Comparison of ENCODE assay signal across 23 cellular contexts in genomic region chr13:101384929-101385328, GRCh38. TPM values are rescaled to one million over a fixed set of nuclear protein-coding genes. Genes with fewer than 3 reads are reported as not detected.
"Had no signal": no experiment of that assay in that cellular context is flagged by ENCODE, and none has a peak within 500 bp of the region (broad histone marks: within the 10 kb centered on the region; RNA-seq: fewer than 3 reads in every experiment).

No MANE protein-coding gene starts in this region.

- H3K9me3 Mint-ChIP-seq: mesothelial cell of epicardium; T-helper 2 cell treated with Interferon-gamma antibody and Interleukin-4, amounts not matched to agents 5 μg/mL and 100 μg/mL, for 36 hours had no signal

- H3K27ac ChIP-seq: colonic mucosa, esophagus muscularis mucosa, gastrocnemius medialis, left ventricle myocardium inferior, ovary, prostate gland, upper lobe of left lung, WERI-Rb-1 had no signal

- DNase-seq: activated naive CD4-positive, alpha-beta T cell; activated T-cell treated with anti-CD3 and anti-CD28 coated beads, Interleukin-2, amount 50 U/mL, for 1 hour; central memory CD4-positive, alpha-beta T cell; colonic mucosa; dorsolateral prefrontal cortex; effector memory CD8-positive, alpha-beta T cell; gastrocnemius medialis; head of caudate nucleus; hypothalamus; left ventricle myocardium inferior; mammary epithelial cell; naive thymus-derived CD8-positive, alpha-beta T cell; ovary; stimulated activated CD4-positive, alpha-beta T cell treated with anti-CD3 and anti-CD28 coated beads, Interleukin-4, amount 100 ng/mL, for 1 hour; stimulated activated naive CD4-positive, alpha-beta T cell treated with Interleukin-2 at 50 U/mL for 16 hours; upper lobe of left lung; WERI-Rb-1 had no signal

- H3K4me3 ChIP-seq: colonic mucosa, dorsolateral prefrontal cortex, esophagus muscularis mucosa, gastrocnemius medialis, left ventricle myocardium inferior, ovary, prostate gland, upper lobe of left lung had no signal

- H3K4me3 Mint-ChIP-seq: activated naive CD8-positive, alpha-beta T cell; effector memory CD8-positive, alpha-beta T cell; mesothelial cell of epicardium; naive thymus-derived CD8-positive, alpha-beta T cell; T-helper 2 cell treated with Interferon-gamma antibody and Interleukin-4, amounts not matched to agents 5 μg/mL and 100 μg/mL, for 36 hours had no signal

- ATAC-seq: effector memory CD8-positive, alpha-beta T cell; gastrocnemius medialis; naive thymus-derived CD8-positive, alpha-beta T cell had no signal

- H3K36me3 ChIP-seq: colonic mucosa, esophagus muscularis mucosa, gastrocnemius medialis, left ventricle myocardium inferior, ovary, prostate gland, upper lobe of left lung, WERI-Rb-1 had no signal

- H3K36me3 Mint-ChIP-seq: activated naive CD8-positive, alpha-beta T cell; mesothelial cell of epicardium; naive thymus-derived CD8-positive, alpha-beta T cell had no signal

- FAIRE-seq: astrocyte had no signal

- H3K27me3 Mint-ChIP-seq: activated naive CD8-positive, alpha-beta T cell; effector memory CD8-positive, alpha-beta T cell had no signal

- H3K27ac Mint-ChIP-seq: activated naive CD8-positive, alpha-beta T cell; effector memory CD8-positive, alpha-beta T cell; mesothelial cell of epicardium; naive thymus-derived CD8-positive, alpha-beta T cell; T-helper 2 cell treated with Interferon-gamma antibody and Interleukin-4, amounts not matched to agents 5 μg/mL and 100 μg/mL, for 36 hours had no signal

- H3K4me1 Mint-ChIP-seq: mesothelial cell of epicardium; naive thymus-derived CD8-positive, alpha-beta T cell had no signal

- H3K27me3 ChIP-seq: colonic mucosa, dorsolateral prefrontal cortex, esophagus muscularis mucosa, gastrocnemius medialis, ovary, upper lobe of left lung had no signal

- H3K4me1 ChIP-seq: colonic mucosa, esophagus muscularis mucosa, gastrocnemius medialis, left ventricle myocardium inferior, prostate gland, upper lobe of left lung had no signal

- H3K9me3 ChIP-seq: colonic mucosa, esophagus muscularis mucosa, gastrocnemius medialis, left ventricle myocardium inferior, ovary, prostate gland, upper lobe of left lung had no signal

RNA-seq across cellular contexts. Expression of gene NALCN, which starts 31.4 kb away (rescaled TPM):
- total RNA-seq: naive thymus-derived CD8-positive, alpha-beta T cell had no signal
- polyA plus RNA-seq: naive thymus-derived CD8-positive, alpha-beta T cell had no signal
